ENCODE assay signal across 42 cellular contexts in genomic region chr10:88586462-88586861, GRCh38. TPM values are rescaled to one million over a fixed set of nuclear protein-coding genes. Genes with fewer than 3 reads are reported as not detected.
"Had no signal": no experiment of that assay in that cellular context is flagged by ENCODE, and none has a peak within 500 bp of the region (broad histone marks: within the 10 kb centered on the region; RNA-seq: fewer than 3 reads in every experiment).

A gene with protein sequence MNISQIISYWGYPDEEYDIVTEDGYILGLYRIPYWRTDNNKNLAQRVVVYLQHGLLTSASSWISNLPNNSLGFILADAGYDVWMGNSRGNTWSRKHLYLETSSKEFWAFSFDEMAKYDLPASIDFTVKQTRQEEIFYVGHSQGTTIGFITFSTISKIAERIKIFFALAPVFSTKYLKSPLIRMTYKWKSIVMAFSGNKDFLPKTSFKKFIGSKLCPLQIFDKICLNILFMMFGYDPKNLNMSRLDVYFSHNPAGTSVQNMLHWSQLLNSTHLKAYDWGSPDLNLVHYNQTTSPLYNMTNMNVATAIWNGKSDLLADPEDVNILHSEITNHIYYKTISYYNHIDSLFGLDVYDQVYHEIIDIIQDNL (plus strand): TSS chr10:88586762. CDS start chr10:88590688, 3,926 bp downstream.

- ATAC-seq: activated naive CD4-positive, alpha-beta T cell treated with anti-CD3 and anti-CD28 coated beads, Interleukin-2, amount 50 U/mL, for 72 hours; activated naive CD8-positive, alpha-beta T cell treated with anti-CD3 and anti-CD28 coated beads, Interleukin-2, amount 50 U/mL, for 24 hours; activated T-cell treated with anti-CD3 and anti-CD28 coated beads, Interleukin-2, amount 50 U/mL, for 4 hours; activated T-cell treated with anti-CD3 and anti-CD28 coated beads, Interleukin-2, amount 50 U/mL, for 72 hours; activated T-helper 17 cell treated with anti-CD3 and anti-CD28 coated beads, Interleukin-2, amount 50 U/mL, for 72 hours; body of pancreas had no signal

- H3K9me3 Mint-ChIP-seq: activated naive CD4-positive, alpha-beta T cell treated with anti-CD3 and anti-CD28 coated beads, Interleukin-2, amount 10 ng/mL, durations not matched to agents 7 days and 5 days; activated T-cell treated with anti-CD3 and anti-CD28 coated beads, Interleukin-2, amount 50 U/mL, for 72 hours; activated T-helper 17 cell treated with anti-CD3 and anti-CD28 coated beads, Interleukin-2, amount 50 U/mL, for 72 hours; activated T-helper 2 cell treated with anti-CD3 and anti-CD28 coated beads, Interferon-gamma antibody, Interleukin-2, Interleukin-4, amounts not matched to agents 10 μg/mL and 5 μg/mL and 100 μg/mL, durations not matched to agents 14 hours and 24 hours and 36 hours; central memory CD8-positive, alpha-beta T cell had no signal

- DNase-seq: activated effector memory CD4-positive, alpha-beta T cell treated with anti-CD3 and anti-CD28 coated beads, Interleukin-2, amount 50 U/mL, for 16 hours; activated effector memory CD4-positive, alpha-beta T cell treated with Interleukin-2 at 50 U/mL for 16 hours; activated gamma-delta T cell; activated gamma-delta T cell treated with Interleukin-2 at 50 U/mL for 16 hours; activated naive CD4-positive, alpha-beta T cell; activated naive CD4-positive, alpha-beta T cell treated with anti-CD3 and anti-CD28 coated beads for 36 hours; activated naive CD4-positive, alpha-beta T cell treated with anti-CD3 and anti-CD28 coated beads, Interleukin-2, amount 10 ng/mL, durations not matched to agents 7 days and 5 days; activated naive CD4-positive, alpha-beta T cell treated with anti-CD3 and anti-CD28 coated beads, Interleukin-2, amount 50 U/mL, for 16 hours; activated naive CD4-positive, alpha-beta T cell treated with Interleukin-2 at 50 U/mL for 16 hours; activated naive CD8-positive, alpha-beta T cell treated with anti-CD3 and anti-CD28 coated beads for 36 hours; activated naive CD8-positive, alpha-beta T cell treated with anti-CD3 and anti-CD28 coated beads, Interleukin-2, amount 10 ng/mL, durations not matched to agents 7 days and 5 days; activated naive CD8-positive, alpha-beta T cell treated with anti-CD3 and anti-CD28 coated beads, Interleukin-2, amount 50 U/mL, for 24 hours; activated T-cell treated with anti-CD3 and anti-CD28 coated beads, Interleukin-2, amount 50 U/mL, for 1 hour; activated T-cell treated with anti-CD3 and anti-CD28 coated beads, Interleukin-2, amount 50 U/mL, for 24 hours; activated T-cell treated with anti-CD3 and anti-CD28 coated beads, Interleukin-2, amount 50 U/mL, for 4 hours; activated T-cell treated with anti-CD3 and anti-CD28 coated beads, Interleukin-2, amount 50 U/mL, for 48 hours; activated T-cell treated with anti-CD3 and anti-CD28 coated beads, Interleukin-2, amount 50 U/mL, for 72 hours; adrenal gland; amniotic stem cell; amygdala; anterior cingulate cortex; aorta; body of pancreas; brain microvascular endothelial cell; caudate nucleus; central memory CD4-positive, alpha-beta T cell; cerebellar nuclear complex had no signal

- H3K9me3 ChIP-seq: adrenal gland, ascending aorta, body of pancreas, breast epithelium had no signal

- H3K4me3 Mint-ChIP-seq: activated naive CD4-positive, alpha-beta T cell treated with anti-CD3 and anti-CD28 coated beads for 36 hours; activated naive CD4-positive, alpha-beta T cell treated with anti-CD3 and anti-CD28 coated beads, Interleukin-2, amount 10 ng/mL, durations not matched to agents 7 days and 5 days; activated naive CD4-positive, alpha-beta T cell treated with anti-CD3 and anti-CD28 coated beads, Interleukin-2, amount 50 U/mL, for 24 hours; activated naive CD8-positive, alpha-beta T cell; activated naive CD8-positive, alpha-beta T cell treated with anti-CD3 and anti-CD28 coated beads for 36 hours; activated naive CD8-positive, alpha-beta T cell treated with anti-CD3 and anti-CD28 coated beads, Interleukin-2, amount 10 ng/mL, durations not matched to agents 7 days and 5 days; activated naive CD8-positive, alpha-beta T cell treated with anti-CD3 and anti-CD28 coated beads, Interleukin-2, amount 50 U/mL, for 24 hours; activated T-cell treated with anti-CD3 and anti-CD28 coated beads, Interleukin-2, amount 50 U/mL, for 24 hours; activated T-cell treated with anti-CD3 and anti-CD28 coated beads, Interleukin-2, amount 50 U/mL, for 4 hours; activated T-helper 1 cell treated with anti-CD3 and anti-CD28 coated beads, Interleukin-12 subunit alpha, Interleukin-12 subunit beta, Interleukin-2, Interleukin-4 antibody, amounts not matched to agents 30 ng/mL and 10 ng/mL and 1 ng/mL, durations not matched to agents 14 hours and 24 hours and 36 hours; activated T-helper 17 cell treated with anti-CD3 and anti-CD28 coated beads, Interleukin-2, amount 50 U/mL, for 72 hours; brain; central memory CD8-positive, alpha-beta T cell had no signal

- H3K27me3 Mint-ChIP-seq: activated naive CD8-positive, alpha-beta T cell treated with anti-CD3 and anti-CD28 coated beads for 36 hours; activated naive CD8-positive, alpha-beta T cell treated with anti-CD3 and anti-CD28 coated beads, Interleukin-2, amount 50 U/mL, for 24 hours; activated T-helper 17 cell treated with anti-CD3 and anti-CD28 coated beads, Interleukin-2, amount 50 U/mL, for 72 hours had no signal

- H3K36me3 Mint-ChIP-seq: activated naive CD4-positive, alpha-beta T cell treated with anti-CD3 and anti-CD28 coated beads, Interleukin-2, amount 10 ng/mL, durations not matched to agents 7 days and 5 days; activated naive CD8-positive, alpha-beta T cell; activated naive CD8-positive, alpha-beta T cell treated with anti-CD3 and anti-CD28 coated beads, Interleukin-2, amount 10 ng/mL, durations not matched to agents 7 days and 5 days; brain had no signal

- H3K27me3 ChIP-seq: adrenal gland, ascending aorta, body of pancreas, brain microvascular endothelial cell, breast epithelium had no signal

- H3K27ac ChIP-seq: adrenal gland, ascending aorta, body of pancreas, brain microvascular endothelial cell, breast epithelium, cardiac muscle cell had no signal

- H3K27ac Mint-ChIP-seq: activated naive CD4-positive, alpha-beta T cell treated with anti-CD3 and anti-CD28 coated beads for 36 hours; activated naive CD4-positive, alpha-beta T cell treated with anti-CD3 and anti-CD28 coated beads, Interleukin-2, amount 10 ng/mL, durations not matched to agents 7 days and 5 days; activated naive CD4-positive, alpha-beta T cell treated with anti-CD3 and anti-CD28 coated beads, Interleukin-2, amount 50 U/mL, for 24 hours; activated naive CD4-positive, alpha-beta T cell treated with anti-CD3 and anti-CD28 coated beads, Interleukin-2, amount 50 U/mL, for 72 hours; activated naive CD8-positive, alpha-beta T cell; activated naive CD8-positive, alpha-beta T cell treated with anti-CD3 and anti-CD28 coated beads for 36 hours; activated naive CD8-positive, alpha-beta T cell treated with anti-CD3 and anti-CD28 coated beads, Interleukin-2, amount 10 ng/mL, durations not matched to agents 7 days and 5 days; activated naive CD8-positive, alpha-beta T cell treated with anti-CD3 and anti-CD28 coated beads, Interleukin-2, amount 50 U/mL, for 24 hours; activated T-cell treated with anti-CD3 and anti-CD28 coated beads, Interleukin-2, amount 50 U/mL, for 24 hours; activated T-helper 17 cell treated with anti-CD3 and anti-CD28 coated beads, Interleukin-2, amount 50 U/mL, for 72 hours; activated T-helper 2 cell treated with anti-CD3 and anti-CD28 coated beads, Interferon-gamma antibody, Interleukin-2, Interleukin-4, amounts not matched to agents 10 μg/mL and 5 μg/mL and 100 μg/mL, durations not matched to agents 14 hours and 24 hours and 36 hours; brain had no signal

- FAIRE-seq: bronchial epithelial cell had no signal

RNA-seq across cellular contexts. Expression of the gene that starts here (rescaled TPM):
- total RNA-seq: activated naive CD4-positive, alpha-beta T cell treated with anti-CD3 and anti-CD28 coated beads for 36 hours; activated naive CD4-positive, alpha-beta T cell treated with anti-CD3 and anti-CD28 coated beads, Interleukin-2, amount 50 U/mL, for 72 hours; activated naive CD8-positive, alpha-beta T cell treated with anti-CD3 and anti-CD28 coated beads for 36 hours; activated T-cell treated with anti-CD3 and anti-CD28 coated beads, Interleukin-2, amount 50 U/mL, for 4 hours; activated T-cell treated with anti-CD3 and anti-CD28 coated beads, Interleukin-2, amount 50 U/mL, for 72 hours; activated T-helper 1 cell treated with anti-CD3 and anti-CD28 coated beads, Interleukin-12 subunit alpha, Interleukin-12 subunit beta, Interleukin-2, Interleukin-4 antibody, amounts not matched to agents 30 ng/mL and 10 ng/mL and 1 ng/mL, durations not matched to agents 14 hours and 24 hours and 36 hours; activated T-helper 17 cell treated with anti-CD3 and anti-CD28 coated beads, Interleukin-2, amount 50 U/mL, for 72 hours; activated T-helper 2 cell treated with anti-CD3 and anti-CD28 coated beads, Interferon-gamma antibody, Interleukin-2, Interleukin-4, amounts not matched to agents 10 μg/mL and 5 μg/mL and 100 μg/mL, durations not matched to agents 14 hours and 24 hours and 36 hours; ascending aorta; astrocyte; bronchial epithelial cell; cardiac muscle cell; cardiac septum; chondrocyte had no signal
